1 cellular context compared by ENCODE assay signal in the genomic region with DNA sequence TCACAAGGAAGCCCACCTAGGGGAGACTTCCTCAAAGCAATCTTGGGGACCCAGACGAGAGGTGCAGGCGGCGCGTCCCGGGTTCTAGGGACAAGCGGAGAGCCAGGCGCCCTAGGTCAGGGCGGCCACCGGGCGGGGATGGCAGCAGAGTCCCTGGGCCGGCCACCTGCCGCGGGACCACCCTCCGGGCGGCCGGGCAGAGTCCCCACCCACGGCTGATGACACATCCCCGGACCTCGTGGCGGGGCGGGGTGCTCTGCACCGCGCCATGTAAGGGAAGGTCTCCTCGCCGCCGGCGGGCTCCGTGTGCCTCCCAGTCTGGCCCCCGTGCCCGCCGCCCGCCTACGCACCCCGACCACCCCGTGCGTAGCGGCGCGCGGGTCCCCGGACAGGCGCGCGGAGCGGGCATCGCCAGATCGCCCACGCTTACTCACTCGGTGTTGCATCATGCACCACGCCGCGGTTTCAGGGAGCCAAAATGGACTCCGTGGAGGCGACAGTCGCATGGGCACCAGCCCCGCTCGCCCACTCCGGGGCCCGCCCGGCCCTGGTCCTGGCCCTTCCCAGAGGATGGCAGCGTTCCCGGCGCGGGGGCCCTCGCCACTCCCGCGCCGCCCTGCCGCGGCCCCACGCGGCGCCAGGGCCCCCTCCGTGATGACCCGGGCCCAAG.
TF ChIP-seq lines count a peak whose summit lies in the region.

No MANE protein-coding gene starts in this region.

TF ChIP-seq in GM12878, 131 proteins besides CTCF, POLR2A, EP300 and RAD21 (continued from another document):
- TF ChIP-seq, protein P1, sequence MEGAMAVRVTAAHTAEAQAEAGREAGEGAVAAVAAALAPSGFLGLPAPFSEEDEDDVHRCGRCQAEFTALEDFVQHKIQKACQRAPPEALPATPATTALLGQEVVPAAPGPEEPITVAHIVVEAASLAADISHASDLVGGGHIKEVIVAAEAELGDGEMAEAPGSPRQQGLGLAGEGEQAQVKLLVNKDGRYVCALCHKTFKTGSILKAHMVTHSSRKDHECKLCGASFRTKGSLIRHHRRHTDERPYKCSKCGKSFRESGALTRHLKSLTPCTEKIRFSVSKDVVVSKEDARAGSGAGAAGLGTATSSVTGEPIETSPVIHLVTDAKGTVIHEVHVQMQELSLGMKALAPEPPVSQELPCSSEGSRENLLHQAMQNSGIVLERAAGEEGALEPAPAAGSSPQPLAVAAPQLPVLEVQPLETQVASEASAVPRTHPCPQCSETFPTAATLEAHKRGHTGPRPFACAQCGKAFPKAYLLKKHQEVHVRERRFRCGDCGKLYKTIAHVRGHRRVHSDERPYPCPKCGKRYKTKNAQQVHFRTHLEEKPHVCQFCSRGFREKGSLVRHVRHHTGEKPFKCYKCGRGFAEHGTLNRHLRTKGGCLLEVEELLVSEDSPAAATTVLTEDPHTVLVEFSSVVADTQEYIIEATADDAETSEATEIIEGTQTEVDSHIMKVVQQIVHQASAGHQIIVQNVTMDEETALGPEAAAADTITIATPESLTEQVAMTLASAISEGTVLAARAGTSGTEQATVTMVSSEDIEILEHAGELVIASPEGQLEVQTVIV (IDR thresholded peaks at IDR 0.05; ENCODE audit: borderline replicate concordance, partially characterized antibody): no peak
- no peak for TF ChIP-seq FOXK2 (IDR thresholded peaks at IDR 0.05)
- TF ChIP-seq, protein P2, sequence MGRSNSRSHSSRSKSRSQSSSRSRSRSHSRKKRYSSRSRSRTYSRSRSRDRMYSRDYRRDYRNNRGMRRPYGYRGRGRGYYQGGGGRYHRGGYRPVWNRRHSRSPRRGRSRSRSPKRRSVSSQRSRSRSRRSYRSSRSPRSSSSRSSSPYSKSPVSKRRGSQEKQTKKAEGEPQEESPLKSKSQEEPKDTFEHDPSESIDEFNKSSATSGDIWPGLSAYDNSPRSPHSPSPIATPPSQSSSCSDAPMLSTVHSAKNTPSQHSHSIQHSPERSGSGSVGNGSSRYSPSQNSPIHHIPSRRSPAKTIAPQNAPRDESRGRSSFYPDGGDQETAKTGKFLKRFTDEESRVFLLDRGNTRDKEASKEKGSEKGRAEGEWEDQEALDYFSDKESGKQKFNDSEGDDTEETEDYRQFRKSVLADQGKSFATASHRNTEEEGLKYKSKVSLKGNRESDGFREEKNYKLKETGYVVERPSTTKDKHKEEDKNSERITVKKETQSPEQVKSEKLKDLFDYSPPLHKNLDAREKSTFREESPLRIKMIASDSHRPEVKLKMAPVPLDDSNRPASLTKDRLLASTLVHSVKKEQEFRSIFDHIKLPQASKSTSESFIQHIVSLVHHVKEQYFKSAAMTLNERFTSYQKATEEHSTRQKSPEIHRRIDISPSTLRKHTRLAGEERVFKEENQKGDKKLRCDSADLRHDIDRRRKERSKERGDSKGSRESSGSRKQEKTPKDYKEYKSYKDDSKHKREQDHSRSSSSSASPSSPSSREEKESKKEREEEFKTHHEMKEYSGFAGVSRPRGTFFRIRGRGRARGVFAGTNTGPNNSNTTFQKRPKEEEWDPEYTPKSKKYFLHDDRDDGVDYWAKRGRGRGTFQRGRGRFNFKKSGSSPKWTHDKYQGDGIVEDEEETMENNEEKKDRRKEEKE (IDR thresholded peaks at IDR 0.05): no peak
- TF ChIP-seq, protein P3, sequence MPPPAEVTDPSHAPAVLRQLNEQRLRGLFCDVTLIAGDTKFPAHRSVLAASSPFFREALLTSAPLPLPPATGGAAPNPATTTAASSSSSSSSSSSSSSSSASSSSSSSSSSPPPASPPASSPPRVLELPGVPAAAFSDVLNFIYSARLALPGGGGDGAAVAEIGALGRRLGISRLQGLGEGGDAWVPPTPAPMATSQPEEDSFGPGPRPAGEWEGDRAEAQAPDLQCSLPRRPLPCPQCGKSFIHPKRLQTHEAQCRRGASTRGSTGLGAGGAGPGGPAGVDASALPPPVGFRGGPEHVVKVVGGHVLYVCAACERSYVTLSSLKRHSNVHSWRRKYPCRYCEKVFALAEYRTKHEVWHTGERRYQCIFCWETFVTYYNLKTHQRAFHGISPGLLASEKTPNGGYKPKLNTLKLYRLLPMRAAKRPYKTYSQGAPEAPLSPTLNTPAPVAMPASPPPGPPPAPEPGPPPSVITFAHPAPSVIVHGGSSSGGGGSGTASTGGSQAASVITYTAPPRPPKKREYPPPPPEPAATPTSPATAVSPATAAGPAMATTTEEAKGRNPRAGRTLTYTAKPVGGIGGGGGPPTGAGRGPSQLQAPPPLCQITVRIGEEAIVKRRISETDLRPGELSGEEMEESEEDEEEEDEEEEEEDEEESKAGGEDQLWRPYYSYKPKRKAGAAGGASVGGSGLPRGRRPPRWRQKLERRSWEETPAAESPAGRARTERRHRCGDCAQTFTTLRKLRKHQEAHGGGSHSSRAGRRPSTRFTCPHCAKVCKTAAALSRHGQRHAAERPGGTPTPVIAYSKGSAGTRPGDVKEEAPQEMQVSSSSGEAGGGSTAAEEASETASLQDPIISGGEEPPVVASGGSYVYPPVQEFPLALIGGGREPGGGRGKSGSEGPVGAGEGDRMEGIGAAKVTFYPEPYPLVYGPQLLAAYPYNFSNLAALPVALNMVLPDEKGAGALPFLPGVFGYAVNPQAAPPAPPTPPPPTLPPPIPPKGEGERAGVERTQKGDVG (CRISPR knock-in tag; IDR thresholded peaks at IDR 0.05): no peak
- peak; percentile 43; the same call in 1 of the 2 replicates for TF ChIP-seq SPI1 (IDR thresholded peaks at IDR 0.05; ENCODE audit: borderline replicate concordance, insufficient read depth, low read depth, low read length)
- no peak for TF ChIP-seq HDAC6 (IDR thresholded peaks at IDR 0.05; ENCODE audit: unreplicated experiment)
- TF ChIP-seq SMAD1 (IDR thresholded peaks at IDR 0.05; ENCODE audit: low read depth, partially characterized antibody): no peak
- TF ChIP-seq BRCA1 (IDR thresholded peaks at IDR 0.05; ENCODE audit: low read depth, low read length): no peak
- TF ChIP-seq RUNX3 (IDR thresholded peaks at IDR 0.05; ENCODE audit: low read length): peak; percentile 49; the same call in 1 of the 2 replicates
- TF ChIP-seq, protein P4, sequence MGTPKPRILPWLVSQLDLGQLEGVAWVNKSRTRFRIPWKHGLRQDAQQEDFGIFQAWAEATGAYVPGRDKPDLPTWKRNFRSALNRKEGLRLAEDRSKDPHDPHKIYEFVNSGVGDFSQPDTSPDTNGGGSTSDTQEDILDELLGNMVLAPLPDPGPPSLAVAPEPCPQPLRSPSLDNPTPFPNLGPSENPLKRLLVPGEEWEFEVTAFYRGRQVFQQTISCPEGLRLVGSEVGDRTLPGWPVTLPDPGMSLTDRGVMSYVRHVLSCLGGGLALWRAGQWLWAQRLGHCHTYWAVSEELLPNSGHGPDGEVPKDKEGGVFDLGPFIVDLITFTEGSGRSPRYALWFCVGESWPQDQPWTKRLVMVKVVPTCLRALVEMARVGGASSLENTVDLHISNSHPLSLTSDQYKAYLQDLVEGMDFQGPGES (IDR thresholded peaks at IDR 0.05): no peak
- peak; percentile 83 for TF ChIP-seq GATAD2B (conservative IDR thresholded peaks at IDR 0.05; ENCODE audit: low read depth)
- TF ChIP-seq, protein P5, sequence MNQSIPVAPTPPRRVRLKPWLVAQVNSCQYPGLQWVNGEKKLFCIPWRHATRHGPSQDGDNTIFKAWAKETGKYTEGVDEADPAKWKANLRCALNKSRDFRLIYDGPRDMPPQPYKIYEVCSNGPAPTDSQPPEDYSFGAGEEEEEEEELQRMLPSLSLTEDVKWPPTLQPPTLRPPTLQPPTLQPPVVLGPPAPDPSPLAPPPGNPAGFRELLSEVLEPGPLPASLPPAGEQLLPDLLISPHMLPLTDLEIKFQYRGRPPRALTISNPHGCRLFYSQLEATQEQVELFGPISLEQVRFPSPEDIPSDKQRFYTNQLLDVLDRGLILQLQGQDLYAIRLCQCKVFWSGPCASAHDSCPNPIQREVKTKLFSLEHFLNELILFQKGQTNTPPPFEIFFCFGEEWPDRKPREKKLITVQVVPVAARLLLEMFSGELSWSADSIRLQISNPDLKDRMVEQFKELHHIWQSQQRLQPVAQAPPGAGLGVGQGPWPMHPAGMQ (IDR thresholded peaks at IDR 0.05; ENCODE audit: borderline replicate concordance): no peak
- TF ChIP-seq KAT2A (conservative IDR thresholded peaks at IDR 0.05; ENCODE audit: control insufficient read depth, low read depth, low read length): no peak
- TF ChIP-seq CBX3 (IDR thresholded peaks at IDR 0.05; ENCODE audit: borderline replicate concordance, low read depth): no peak
- TF ChIP-seq NR2C2 (IDR thresholded peaks at IDR 0.05; ENCODE audit: borderline replicate concordance, control insufficient read depth, insufficient read length, low read depth): no peak
- TF ChIP-seq POLR2AphosphoS2 (IDR thresholded peaks at IDR 0.05; ENCODE audit: low read depth, low read length): no peak
- TF ChIP-seq HCFC1 (IDR thresholded peaks at IDR 0.05; ENCODE audit: low read length): 0 out of 2 replicates have a peak, but pooled peaks have one; percentile 15
- TF ChIP-seq ZNF217 (IDR thresholded peaks at IDR 0.05): no peak
- no peak for TF ChIP-seq ZSCAN29 (IDR thresholded peaks at IDR 0.05)
- TF ChIP-seq, protein P6, sequence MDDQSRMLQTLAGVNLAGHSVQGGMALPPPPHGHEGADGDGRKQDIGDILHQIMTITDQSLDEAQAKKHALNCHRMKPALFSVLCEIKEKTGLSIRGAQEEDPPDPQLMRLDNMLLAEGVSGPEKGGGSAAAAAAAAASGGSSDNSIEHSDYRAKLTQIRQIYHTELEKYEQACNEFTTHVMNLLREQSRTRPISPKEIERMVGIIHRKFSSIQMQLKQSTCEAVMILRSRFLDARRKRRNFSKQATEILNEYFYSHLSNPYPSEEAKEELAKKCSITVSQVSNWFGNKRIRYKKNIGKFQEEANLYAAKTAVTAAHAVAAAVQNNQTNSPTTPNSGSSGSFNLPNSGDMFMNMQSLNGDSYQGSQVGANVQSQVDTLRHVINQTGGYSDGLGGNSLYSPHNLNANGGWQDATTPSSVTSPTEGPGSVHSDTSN (IDR thresholded peaks at IDR 0.05; ENCODE audit: insufficient replicate concordance, low read depth, low read length): no peak
- TF ChIP-seq CHD4 (IDR thresholded peaks at IDR 0.05): no peak
- TF ChIP-seq SUZ12 (IDR thresholded peaks at IDR 0.05; ENCODE audit: unreplicated experiment): no peak
- TF ChIP-seq JUND (IDR thresholded peaks at IDR 0.05; ENCODE audit: low read depth, low read length): no peak
- no peak for TF ChIP-seq MEF2A (IDR thresholded peaks at IDR 0.05; ENCODE audit: insufficient read depth, low read depth, low read length)
- no peak for TF ChIP-seq MYB (IDR thresholded peaks at IDR 0.05; ENCODE audit: borderline replicate concordance, low read depth, low read length)
- 0 out of 2 replicates have a peak, but pooled peaks have one; percentile 69 for TF ChIP-seq IKZF1 (conservative IDR thresholded peaks at IDR 0.05)
- TF ChIP-seq, protein P7, sequence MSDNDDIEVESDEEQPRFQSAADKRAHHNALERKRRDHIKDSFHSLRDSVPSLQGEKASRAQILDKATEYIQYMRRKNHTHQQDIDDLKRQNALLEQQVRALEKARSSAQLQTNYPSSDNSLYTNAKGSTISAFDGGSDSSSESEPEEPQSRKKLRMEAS (IDR thresholded peaks at IDR 0.05; ENCODE audit: low read depth, low read length): peak; percentile 72
- TF ChIP-seq WRNIP1 (IDR thresholded peaks at IDR 0.05; ENCODE audit: borderline replicate concordance, low read depth, low read length): no peak
- peak; percentile 62; the same call in 1 of the 2 replicates for TF ChIP-seq BACH1 (IDR thresholded peaks at IDR 0.05; ENCODE audit: borderline replicate concordance)
- peak; percentile 10; the same call in 1 of the 2 replicates for TF ChIP-seq RB1 (IDR thresholded peaks at IDR 0.05; ENCODE audit: borderline replicate concordance)
- no peak for TF ChIP-seq SMAD5 (IDR thresholded peaks at IDR 0.05; ENCODE audit: low read depth)
- peak; percentile 85 for TF ChIP-seq POLR2AphosphoS5 (IDR thresholded peaks at IDR 0.05; ENCODE audit: low read length)
- TF ChIP-seq RCOR1 (conservative IDR thresholded peaks at IDR 0.05; ENCODE audit: low read depth, low read length): no peak
- TF ChIP-seq, protein P8, sequence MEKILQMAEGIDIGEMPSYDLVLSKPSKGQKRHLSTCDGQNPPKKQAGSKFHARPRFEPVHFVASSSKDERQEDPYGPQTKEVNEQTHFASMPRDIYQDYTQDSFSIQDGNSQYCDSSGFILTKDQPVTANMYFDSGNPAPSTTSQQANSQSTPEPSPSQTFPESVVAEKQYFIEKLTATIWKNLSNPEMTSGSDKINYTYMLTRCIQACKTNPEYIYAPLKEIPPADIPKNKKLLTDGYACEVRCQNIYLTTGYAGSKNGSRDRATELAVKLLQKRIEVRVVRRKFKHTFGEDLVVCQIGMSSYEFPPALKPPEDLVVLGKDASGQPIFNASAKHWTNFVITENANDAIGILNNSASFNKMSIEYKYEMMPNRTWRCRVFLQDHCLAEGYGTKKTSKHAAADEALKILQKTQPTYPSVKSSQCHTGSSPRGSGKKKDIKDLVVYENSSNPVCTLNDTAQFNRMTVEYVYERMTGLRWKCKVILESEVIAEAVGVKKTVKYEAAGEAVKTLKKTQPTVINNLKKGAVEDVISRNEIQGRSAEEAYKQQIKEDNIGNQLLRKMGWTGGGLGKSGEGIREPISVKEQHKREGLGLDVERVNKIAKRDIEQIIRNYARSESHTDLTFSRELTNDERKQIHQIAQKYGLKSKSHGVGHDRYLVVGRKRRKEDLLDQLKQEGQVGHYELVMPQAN (conservative IDR thresholded peaks at IDR 0.05): peak; percentile 37; the same call in 1 of the 2 replicates
